Comparison of ENCODE assay signal across 2 cellular contexts in genomic region chr10:128172756-128173155, GRCh38.
TF ChIP-seq lines count a peak whose summit lies in the region.

No MANE protein-coding gene starts in this region.

TF ChIP-seq in A549, 52 proteins besides CTCF, POLR2A, EP300 and RAD21:
- no peak for TF ChIP-seq HDAC2 (IDR thresholded peaks at IDR 0.05)
- no peak for TF ChIP-seq TP53 (CRISPR knock-in tag; IDR thresholded peaks at IDR 0.05)
- TF ChIP-seq, protein P1, sequence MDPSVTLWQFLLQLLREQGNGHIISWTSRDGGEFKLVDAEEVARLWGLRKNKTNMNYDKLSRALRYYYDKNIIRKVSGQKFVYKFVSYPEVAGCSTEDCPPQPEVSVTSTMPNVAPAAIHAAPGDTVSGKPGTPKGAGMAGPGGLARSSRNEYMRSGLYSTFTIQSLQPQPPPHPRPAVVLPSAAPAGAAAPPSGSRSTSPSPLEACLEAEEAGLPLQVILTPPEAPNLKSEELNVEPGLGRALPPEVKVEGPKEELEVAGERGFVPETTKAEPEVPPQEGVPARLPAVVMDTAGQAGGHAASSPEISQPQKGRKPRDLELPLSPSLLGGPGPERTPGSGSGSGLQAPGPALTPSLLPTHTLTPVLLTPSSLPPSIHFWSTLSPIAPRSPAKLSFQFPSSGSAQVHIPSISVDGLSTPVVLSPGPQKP (IDR thresholded peaks at IDR 0.05; ENCODE audit: low read depth, low read length): no peak
- no peak for TF ChIP-seq NR3C1 (IDR thresholded peaks at IDR 0.05)
- no peak for TF ChIP-seq ESRRA (IDR thresholded peaks at IDR 0.05; ENCODE audit: borderline replicate concordance, low read length)
- no peak for TF ChIP-seq RARB (CRISPR knock-in tag; IDR thresholded peaks at IDR 0.05)
- no peak for TF ChIP-seq BCL3 (IDR thresholded peaks at IDR 0.05)
- TF ChIP-seq PHF8 (IDR thresholded peaks at IDR 0.05; ENCODE audit: borderline replicate concordance, low read depth): no peak
- TF ChIP-seq NFE2L2 (conservative IDR thresholded peaks at IDR 0.05; ENCODE audit: low read length): no peak
- no peak for TF ChIP-seq BHLHE40 (IDR thresholded peaks at IDR 0.05; ENCODE audit: low read depth, low read length)
- no peak for TF ChIP-seq JUN (IDR thresholded peaks at IDR 0.05)
- TF ChIP-seq FOSB (CRISPR knock-in tag; IDR thresholded peaks at IDR 0.05): no peak
- TF ChIP-seq TFCP2L1 (CRISPR knock-in tag; IDR thresholded peaks at IDR 0.05): no peak
- TF ChIP-seq FOSL2 (IDR thresholded peaks at IDR 0.05): no peak
- TF ChIP-seq FOSL2 (CRISPR knock-in tag; IDR thresholded peaks at IDR 0.05): no peak
- TF ChIP-seq CBX8 (IDR thresholded peaks at IDR 0.05): no peak
- TF ChIP-seq SREBF2 (IDR thresholded peaks at IDR 0.05): no peak
- TF ChIP-seq POLR2AphosphoS2 (conservative IDR thresholded peaks at IDR 0.05; ENCODE audit: low read length): no peak
- TF ChIP-seq EHMT2 (IDR thresholded peaks at IDR 0.05; ENCODE audit: low read depth): no peak

TF ChIP-seq in HCT116, 20 proteins besides CTCF, POLR2A, EP300 and RAD21:
- TF ChIP-seq TCF7L2 (IDR thresholded peaks at IDR 0.05; ENCODE audit: borderline replicate concordance, extremely low read depth, insufficient read depth, insufficient read length) (no peak), SP1 (IDR thresholded peaks at IDR 0.05; ENCODE audit: low read depth) (no peak), REST (IDR thresholded peaks at IDR 0.05; ENCODE audit: low read depth) (no peak), CBX3 (IDR thresholded peaks at IDR 0.05; ENCODE audit: low read depth) (no peak), ELF1 (IDR thresholded peaks at IDR 0.05; ENCODE audit: borderline replicate concordance, low read depth) (no peak), YY1 (IDR thresholded peaks at IDR 0.05; ENCODE audit: extremely low read depth, insufficient replicate concordance, low read depth, low read length) (no peak), EGR1 (IDR thresholded peaks at IDR 0.05; ENCODE audit: low read depth) (no peak), POLR2AphosphoS5 (IDR thresholded peaks at IDR 0.05; ENCODE audit: low read depth, low read length) (no peak), SRF (IDR thresholded peaks at IDR 0.05; ENCODE audit: low read depth) (no peak), SIN3A (IDR thresholded peaks at IDR 0.05; ENCODE audit: low read depth) (no peak), JUND (IDR thresholded peaks at IDR 0.05) (no peak), ZNF274 (IDR thresholded peaks at IDR 0.05; ENCODE audit: low read depth, low read length) (no peak), EZH2 (IDR thresholded peaks at IDR 0.05) (no peak), CEBPB (IDR thresholded peaks at IDR 0.05; ENCODE audit: low read depth) (no peak), ZFX (IDR thresholded peaks at IDR 0.05) (no peak)
- TF ChIP-seq, protein P2, sequence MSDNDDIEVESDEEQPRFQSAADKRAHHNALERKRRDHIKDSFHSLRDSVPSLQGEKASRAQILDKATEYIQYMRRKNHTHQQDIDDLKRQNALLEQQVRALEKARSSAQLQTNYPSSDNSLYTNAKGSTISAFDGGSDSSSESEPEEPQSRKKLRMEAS (IDR thresholded peaks at IDR 0.05): no peak
